Comparison of ENCODE assay signal across 12 cellular contexts in the genomic region with DNA sequence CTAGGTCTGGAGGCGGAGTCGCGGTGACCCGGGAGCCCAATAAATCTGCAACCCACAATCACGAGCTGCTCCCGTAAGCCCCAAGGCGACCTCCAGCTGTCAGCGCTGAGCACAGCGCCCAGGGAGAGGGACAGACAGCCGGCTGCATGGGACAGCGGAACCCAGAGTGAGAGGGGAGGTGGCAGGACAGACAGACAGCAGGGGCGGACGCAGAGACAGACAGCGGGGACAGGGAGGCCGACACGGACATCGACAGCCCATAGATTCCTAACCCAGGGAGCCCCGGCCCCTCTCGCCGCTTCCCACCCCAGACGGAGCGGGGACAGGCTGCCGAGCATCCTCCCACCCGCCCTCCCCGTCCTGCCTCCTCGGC. TPM values are rescaled to one million over a fixed set of nuclear protein-coding genes. Genes with fewer than 3 reads are reported as not detected.
A peak's percentile ranks its signal among the peaks of the same experiment; 100 is the strongest.
DNase-seq lines count a peak whose midpoint lies in the region; ATAC-seq and TF ChIP-seq lines count a peak whose summit lies in the region.
"Had no signal": no experiment of that assay in that cellular context is flagged by ENCODE, and none has a peak within 500 bp of the region (broad histone marks: within the 10 kb centered on the region; RNA-seq: fewer than 3 reads in every experiment).

A gene (plus strand): TSS at position 68 of the 373 bp plus-strand sequence. CDS start 375 bp downstream, outside the sequence.

- no peak for TF ChIP-seq POLR2A in NB4 (IDR thresholded peaks at IDR 0.05; ENCODE audit: extremely low read depth, insufficient read length)

- H3K9me3 ChIP-seq in ES-I3 (ENCODE audit: control insufficient read depth, insufficient read depth, low read length) (no peaks in the 10 kb centered on the region), aorta (ENCODE audit: control insufficient read depth, low read length) (no peaks in the 10 kb centered on the region)
- H3K9me3 ChIP-seq: ascending aorta had no signal

- no peaks in the 10 kb centered on the region for H3K9me3 Mint-ChIP-seq in activated naive CD4-positive, alpha-beta T cell treated with anti-CD3 and anti-CD28 coated beads for 36 hours
- H3K9me3 Mint-ChIP-seq in natural killer cell: no peaks in the 10 kb centered on the region
- H3K9me3 Mint-ChIP-seq: mesothelial cell of epicardium had no signal

- peaks cover 15% of the 10 kb centered on the region for H3K4me1 Mint-ChIP-seq in activated naive CD4-positive, alpha-beta T cell treated with anti-CD3 and anti-CD28 coated beads for 36 hours (ENCODE audit: low read depth)
- H3K4me1 Mint-ChIP-seq in natural killer cell: peaks cover 0 to 19% of the 10 kb centered on the region in 2 donors
- H3K4me1 Mint-ChIP-seq: mesothelial cell of epicardium had no signal

- DNase-seq in NB4 (ENCODE audit: low read depth): peak; percentile 74
- DNase-seq in activated naive CD4-positive, alpha-beta T cell treated with anti-CD3 and anti-CD28 coated beads for 36 hours: peak; percentile 49
- no peak for DNase-seq in natural killer cell
- DNase-seq in GM20000 (ENCODE audit: low spot score): no peak
- no peak for DNase-seq in amygdala (lab: John Stamatoyannopoulos, UW)
- DNase-seq in aorta: no peak
- DNase-seq: NCI-H1092 treated with DMSO at 0.1 percent for 48 hours had no signal

- peak within 1 kb of the TSS; percentile 81 for H3K4me3 Mint-ChIP-seq in activated naive CD4-positive, alpha-beta T cell treated with anti-CD3 and anti-CD28 coated beads for 36 hours
- H3K4me3 Mint-ChIP-seq in natural killer cell: peak within 1 kb of the TSS; percentile 73
- H3K4me3 Mint-ChIP-seq: mesothelial cell of epicardium had no signal

- peak within 1 kb of the TSS; percentile 46 for H3K27ac Mint-ChIP-seq in activated naive CD4-positive, alpha-beta T cell treated with anti-CD3 and anti-CD28 coated beads for 36 hours
- H3K27ac Mint-ChIP-seq in natural killer cell: no peak within 1 kb of the TSS
- H3K27ac Mint-ChIP-seq: mesothelial cell of epicardium had no signal

- no peaks in the 10 kb centered on the region for H3K36me3 Mint-ChIP-seq in activated naive CD4-positive, alpha-beta T cell treated with anti-CD3 and anti-CD28 coated beads for 36 hours (ENCODE audit: low read depth)
- H3K36me3 Mint-ChIP-seq in natural killer cell: no peaks in the 10 kb centered on the region
- H3K36me3 Mint-ChIP-seq: mesothelial cell of epicardium had no signal

- H3K27me3 ChIP-seq in aorta (ENCODE audit: control insufficient read depth in 1 of 2, insufficient read depth in 2 of 2, low read length in 1 of 2): peaks cover 0 to 1% of the 10 kb centered on the region in 2 donors

- H3K36me3 ChIP-seq in ES-I3 (ENCODE audit: insufficient read depth, low read length) (no peaks in the 10 kb centered on the region), aorta (ENCODE audit: control insufficient read depth in 1 of 2, insufficient read depth in 2 of 2, low read length in 1 of 2) (no peaks in the 10 kb centered on the region)
- H3K36me3 ChIP-seq: ascending aorta had no signal

- 2 to 3% methylated on average over 23 to 26 of the region's 26 CpGs for WGBS in aorta, 2 donors

- H3K9ac ChIP-seq in ES-I3 (ENCODE audit: low read depth, low read length): peak within 1 kb of the TSS; percentile 37; the same call in 1 of the 2 replicates

- CTCF ChIA-PET in activated naive CD4-positive, alpha-beta T cell treated with anti-CD3 and anti-CD28 coated beads for 36 hours (lab: Charles Lee): interaction anchor here (0.7 to 4.2 kb wide), 7 partner anchors 12 to 376 kb away, joined by 4 to 30 read pairs (median 5); a partner anchor contains a TSS

- H3K27ac ChIP-seq in aorta (ENCODE audit: low read depth in 1 of 2, low read length in 2 of 2): no peak within 1 kb of the TSS
- H3K27ac ChIP-seq: ascending aorta had no signal

- no peaks in the 10 kb centered on the region for H3K27me3 Mint-ChIP-seq in activated naive CD4-positive, alpha-beta T cell treated with anti-CD3 and anti-CD28 coated beads for 36 hours (ENCODE audit: low read depth)
- H3K27me3 Mint-ChIP-seq in natural killer cell (ENCODE audit: low read depth in 2 of 2): peaks cover 6 to 19% of the 10 kb centered on the region in 2 donors

- H3K4me3 ChIP-seq in NB4 (ENCODE audit: low read depth, low read length) (no peak within 1 kb of the TSS), aorta (ENCODE audit: low read length in 2 of 2) (no peak within 1 kb of the TSS)

- ATAC-seq in natural killer cell (peak in 2 of 3 donors; percentile 9 to 21), aorta (ENCODE audit: low FRiP score) (no peak), HG03571 (IDR thresholded peaks at IDR 0.05; ENCODE audit: unreplicated experiment) (no peak)

- intact Hi-C loops in activated naive CD4-positive, alpha-beta T cell treated with anti-CD3 and anti-CD28 coated beads for 36 hours (cut with micrococcal nuclease): loop anchor here (1.0 kb wide), 3 partner anchors 13 to 125 kb away; a partner anchor contains a TSS
- intact Hi-C loops in natural killer cell (cut with micrococcal nuclease) (no loop called here), aorta (cut with DNase I) (no loop called here)

- no peaks in the 10 kb centered on the region for H3K4me1 ChIP-seq in ES-I3 (ENCODE audit: insufficient read depth, low read length)
- H3K4me1 ChIP-seq in aorta (ENCODE audit: control insufficient read depth in 1 of 2, insufficient read depth in 2 of 2, low read length in 2 of 2): no peaks in the 10 kb centered on the region
- H3K4me1 ChIP-seq: ascending aorta had no signal

- TF ChIP-seq CTCF in NB4 (IDR thresholded peaks at IDR 0.05; ENCODE audit: low read depth, low read length): peak; percentile 1
- TF ChIP-seq CTCF in natural killer cell (IDR thresholded peaks at IDR 0.05): no peak
- no peak for TF ChIP-seq CTCF in GM20000 (IDR thresholded peaks at IDR 0.05; ENCODE audit: extremely low read depth, missing control alignments)

RNA-seq across cellular contexts. Expression of the gene that starts here (rescaled TPM):
- 1 to 10 TPM; 1.1 to 1.2 TPM for total RNA-seq in activated naive CD4-positive, alpha-beta T cell treated with anti-CD3 and anti-CD28 coated beads for 36 hours
- total RNA-seq in natural killer cell: under 1 TPM; 0.25 to 0.43 (median 0.26) TPM
- not detected for total RNA-seq in aorta
- polyA plus RNA-seq in aorta: under 1 TPM in 1 of 2 donors, not detected in 1; 0.03 TPM
- total RNA-seq: ascending aorta, fibroblast of lung, mesothelial cell of epicardium had no signal
- polyA plus RNA-seq: fibroblast of lung had no signal

Comparison
In these comparisons a context has a peak if more than half of its experiments do, and no peak if none do; other contexts are left out.
1. Peak in ATAC-seq in natural killer cell; RNA of the gene not detected or under 1 TPM.
2. DNase-seq: peak in NB4 (single experiment) and activated naive CD4-positive, alpha-beta T cell treated with anti-CD3 and anti-CD28 coated beads for 36 hours (single experiment); none in natural killer cell (single experiment), GM20000 (single experiment), amygdala (0 of 56) and aorta (0 of 2).